ENCODE assay signal across 8 cellular contexts in the genomic region with DNA sequence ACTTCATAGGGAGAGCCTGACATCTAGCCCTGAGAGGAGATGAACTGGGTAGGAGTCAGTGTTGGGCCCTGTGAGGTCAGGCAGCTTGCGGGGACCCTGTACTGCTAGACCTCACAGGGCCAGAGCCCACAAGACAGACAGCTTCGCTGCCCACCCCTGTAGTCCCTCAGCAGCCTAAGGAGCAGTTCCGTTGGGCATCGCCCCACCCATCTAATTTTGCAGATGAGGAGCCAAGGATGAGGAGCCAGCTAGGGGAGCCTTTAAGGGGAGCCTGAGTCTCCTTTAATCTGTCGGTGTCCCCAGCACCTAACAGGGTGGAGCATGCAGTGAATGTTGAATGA. TPM values are rescaled to one million over a fixed set of nuclear protein-coding genes. Genes with fewer than 3 reads are reported as not detected.
DNase-seq lines count a peak whose midpoint lies in the region; ATAC-seq and TF ChIP-seq lines count a peak whose summit lies in the region.

No MANE protein-coding gene starts in this region.

- H3K79me2 ChIP-seq in ACC112 (ENCODE audit: control insufficient read depth, insufficient read depth, low read length, unreplicated experiment) (peaks cover 29% of the 10 kb centered on the region), neural progenitor cell (ENCODE audit: low read depth) (peaks cover 28% of the 10 kb centered on the region)

- peak overlapping the region; percentile 83 for H3K27ac Mint-ChIP-seq in neural progenitor cell

- DNase-seq in SJCRH30 = no peak
- DNase-seq in neural progenitor cell (ENCODE audit: low spot score) = peak; percentile 21
- DNase-seq in NCI-H1048 (lab: John Stamatoyannopoulos, UW) = no peak
- DNase-seq in retina = no peak
- no peak for DNase-seq in NCI-H2196 (lab: John Stamatoyannopoulos, UW; ENCODE audit: unreplicated experiment)

- TF ChIP-seq CTCF in neural progenitor cell (IDR thresholded peaks at IDR 0.05) = no peak

- peaks cover 8% of the 10 kb centered on the region for H3K27me3 Mint-ChIP-seq in neural progenitor cell (ENCODE audit: insufficient read depth, low read depth)

- peak overlapping the region; percentile 49 for H2AFZ ChIP-seq in ACC112 (ENCODE audit: low read length, unreplicated experiment)
- peak overlapping the region; percentile 89 for H2AFZ ChIP-seq in neural progenitor cell (replicated peaks)

- H3K27me3 ChIP-seq in ACC112 (ENCODE audit: insufficient read depth, low read length) (no peaks in the 10 kb centered on the region), SJCRH30 (no peaks in the 10 kb centered on the region), esophagus (ENCODE audit: control insufficient read depth in 1 of 2, insufficient read depth in 2 of 2, low read length in 2 of 2) (no peaks in the 10 kb centered on the region), neural progenitor cell (no peaks in the 10 kb centered on the region)

- peak overlapping the region; percentile 94 for H3K4me3 Mint-ChIP-seq in neural progenitor cell

- 19 to 20% methylated on average over 5 of the region's 5 CpGs for WGBS in esophagus, 2 donors

- H3K4me3 ChIP-seq in ACC112 (ENCODE audit: low read depth, low read length) (peak overlapping the region; percentile 99), SJCRH30 (peak overlapping the region; percentile 94), esophagus (ENCODE audit: low read depth in 1 of 2, low read length in 2 of 2) (peak overlapping the region; percentile 84 to 99), neural progenitor cell (peak overlapping the region; percentile 75)

- H3K9me3 ChIP-seq in SJCRH30 (replicated peaks) = no peaks in the 10 kb centered on the region
- H3K9me3 ChIP-seq in esophagus (ENCODE audit: control insufficient read depth in 2 of 2, insufficient read depth in 1 of 2, low read depth in 1 of 2, low read length in 1 of 2) = no peaks in the 10 kb centered on the region
- H3K9me3 ChIP-seq in neural progenitor cell (ENCODE audit: low read depth) = no peaks in the 10 kb centered on the region

- peaks cover 32% of the 10 kb centered on the region for H3F3A ChIP-seq in neural progenitor cell (ENCODE audit: low read depth)

- peaks cover 7% of the 10 kb centered on the region for H3K4me1 ChIP-seq in ACC112 (ENCODE audit: control insufficient read depth, insufficient read depth, low read length, unreplicated experiment)
- H3K4me1 ChIP-seq in SJCRH30 = peaks cover 5% of the 10 kb centered on the region; the same call in 1 of the 2 replicates
- H3K4me1 ChIP-seq in esophagus (ENCODE audit: control insufficient read depth in 2 of 2, insufficient read depth in 2 of 2, low read length in 1 of 2) = peaks cover 4 to 17% of the 10 kb centered on the region in 2 donors
- H3K4me1 ChIP-seq in neural progenitor cell = no peaks in the 10 kb centered on the region

- H3K9me3 Mint-ChIP-seq in neural progenitor cell = no peaks in the 10 kb centered on the region

- peak overlapping the region; percentile 84 for H3K4me2 ChIP-seq in neural progenitor cell

- peak overlapping the region; percentile 76 for H3K9ac ChIP-seq in neural progenitor cell

- H3K4me1 Mint-ChIP-seq in neural progenitor cell = peaks cover 17% of the 10 kb centered on the region

- peak; percentile 9 for ATAC-seq in GM21390 (IDR thresholded peaks at IDR 0.05; ENCODE audit: unreplicated experiment)

- peaks cover 15% of the 10 kb centered on the region for H3K36me3 Mint-ChIP-seq in neural progenitor cell

- H3K36me3 ChIP-seq in ACC112 (ENCODE audit: insufficient read depth, low read length) = peaks cover 5% of the 10 kb centered on the region; the same call in 1 of the 2 replicates
- peaks cover 26% of the 10 kb centered on the region for H3K36me3 ChIP-seq in SJCRH30
- peaks cover 16 to 28% of the 10 kb centered on the region in 2 donors for H3K36me3 ChIP-seq in esophagus (ENCODE audit: control insufficient read depth in 2 of 2, insufficient read depth in 2 of 2, low read length in 1 of 2)
- no peaks in the 10 kb centered on the region for H3K36me3 ChIP-seq in neural progenitor cell

- H3K27ac ChIP-seq in ACC112 (ENCODE audit: low read depth, low read length) = no peak overlapping the region
- peak overlapping the region; percentile 54 for H3K27ac ChIP-seq in SJCRH30
- H3K27ac ChIP-seq in esophagus (ENCODE audit: low read depth in 2 of 2, low read length in 1 of 2) = peak overlapping the region; percentile 83 to 92
- no peak overlapping the region for H3K27ac ChIP-seq in neural progenitor cell

- no peaks in the 10 kb centered on the region for H4K20me1 ChIP-seq in neural progenitor cell (ENCODE audit: low read depth)

RNA-seq across cellular contexts. Expression of a gene that starts 0.8 kb away (rescaled TPM):
- total RNA-seq in SJCRH30 (2014; rRNA removed; shearing (Covaris generic)) = 115 and 119 TPM in 2 replicates
- 100 to 1,000 TPM; 175 to 188 TPM for polyA plus RNA-seq in esophagus
- 74.0 and 131 TPM in 2 replicates for total RNA-seq in neural progenitor cell (ENCODE audit: low replicate concordance)

RNA-seq across cellular contexts. Expression of a gene that starts 16.7 kb away (rescaled TPM):
- 20.3 and 21.4 TPM in 2 replicates for total RNA-seq in SJCRH30 (2014; rRNA removed; shearing (Covaris generic))
- 10 to 100 TPM; 19.9 to 42.7 TPM for polyA plus RNA-seq in esophagus
- total RNA-seq in neural progenitor cell (ENCODE audit: low replicate concordance) = 12.4 and 30.6 TPM in 2 replicates

RNA-seq across cellular contexts. Expression of a gene that starts 24.1 kb away (rescaled TPM):
- total RNA-seq in SJCRH30 (2014; rRNA removed; shearing (Covaris generic)) = 55.0 and 68.3 TPM in 2 replicates
- polyA plus RNA-seq in esophagus = 10 to 100 TPM; 37.9 to 82.1 TPM
- 21.4 and 61.0 TPM in 2 replicates for total RNA-seq in neural progenitor cell (ENCODE audit: low replicate concordance)

RNA-seq across cellular contexts. Expression of a gene that starts 31.4 kb away (rescaled TPM):
- total RNA-seq in SJCRH30 (2014; rRNA removed; shearing (Covaris generic)) = 21.8 and 24.8 TPM in 2 replicates
- polyA plus RNA-seq in esophagus = under 1 TPM; 0.25 to 0.69 TPM
- total RNA-seq in neural progenitor cell (ENCODE audit: low replicate concordance) = 1.6 and 8.2 TPM in 2 replicates

Comparison
In these comparisons a context has a peak if more than half of its experiments do, and no peak if none do; other contexts are left out.
1. H3K27ac ChIP-seq: peak in SJCRH30 (single experiment) and esophagus (2 of 2); none in ACC112 (single experiment) and neural progenitor cell (single experiment).
2. Peak in every context shown above with its lines, with median percentiles within 50 percentile points of each other: H3K4me3 ChIP-seq.